10 cellular contexts compared by ENCODE assay signal in genomic region chr16:67548265-67549126, GRCh38. TPM values are rescaled to one million over a fixed set of nuclear protein-coding genes. Genes with fewer than 3 reads are reported as not detected.
DNase-seq lines count a peak whose midpoint lies in the region; ATAC-seq, FAIRE-seq and TF ChIP-seq lines count a peak whose summit lies in the region.
"Had no signal": no experiment of that assay in that cellular context is flagged by ENCODE, and none has a peak within 500 bp of the region (broad histone marks: within the 10 kb centered on the region; RNA-seq: fewer than 3 reads in every experiment).

No MANE protein-coding gene starts in this region.

- CTCF ChIA-PET in endothelial cell of umbilical vein (lab: Charles Lee): interaction anchor here (1.1 to 14.4 kb wide), 15 partner anchors 10 to 119 kb away, joined by 3 to 246 read pairs (median 20); partner anchors contain the start of genes ACD, C16orf86, CARMIL2 and CTCF

- dilution Hi-C loops in endothelial cell of umbilical vein (cut with MboI; ENCODE audit: extremely low pct_ligation_motif_present, low sequenced_read_pairs): no loop called here

- peaks cover 7 to 26% of the 10 kb centered on the region in 2 experiments for H3K36me3 ChIP-seq in endothelial cell of umbilical vein (ENCODE audit: control insufficient read depth in 2 of 2, extremely low read depth in 1 of 2, insufficient read depth in 2 of 2, low read length in 2 of 2)

- H3K79me2 ChIP-seq in endothelial cell of umbilical vein (ENCODE audit: control insufficient read depth, insufficient read depth, low read length): no peaks in the 10 kb centered on the region

- ATAC-seq in GM19351 (IDR thresholded peaks at IDR 0.05; ENCODE audit: unreplicated experiment): peak; percentile 40
- no peak for ATAC-seq in GM19452 (IDR thresholded peaks at IDR 0.05; ENCODE audit: unreplicated experiment)

- no peaks in the 10 kb centered on the region for H3K9me1 ChIP-seq in endothelial cell of umbilical vein (replicated peaks; ENCODE audit: control insufficient read depth, extremely low read depth, insufficient read depth, low read length)

- no peaks in the 10 kb centered on the region for H4K20me1 ChIP-seq in endothelial cell of umbilical vein (replicated peaks; ENCODE audit: control insufficient read depth, extremely low read depth, insufficient read depth, low read length)

- H3K27me3 ChIP-seq in endothelial cell of umbilical vein (ENCODE audit: control insufficient read depth in 2 of 2, insufficient read depth in 2 of 2, low read length in 2 of 2): no peaks in the 10 kb centered on the region

- no peak overlapping the region for H3K4me2 ChIP-seq in endothelial cell of umbilical vein (ENCODE audit: insufficient read depth, low read length)

- no peak overlapping the region for H2AFZ ChIP-seq in endothelial cell of umbilical vein (ENCODE audit: low read depth, low read length)

- peaks cover 23% of the 10 kb centered on the region for H3K4me1 ChIP-seq in endothelial cell of umbilical vein (ENCODE audit: control insufficient read depth, extremely low read depth, insufficient read depth, low read length)

- POLR2A ChIA-PET in endothelial cell of umbilical vein (lab: Charles Lee): interaction anchor here (1.6 to 2.5 kb wide), 3 partner anchors 7 to 27 kb away, joined by 6 to 24 read pairs (median 8); partner anchors contain the start of gene CTCF

- no peak overlapping the region for H3K9ac ChIP-seq in endothelial cell of umbilical vein (replicated peaks; ENCODE audit: extremely low read depth, insufficient read depth, low read length)

- H3K9me3 ChIP-seq in endothelial cell of umbilical vein (replicated peaks; ENCODE audit: control insufficient read depth, insufficient read depth, low read length): no peaks in the 10 kb centered on the region

- intact Hi-C loops in endothelial cell of umbilical vein (cut with micrococcal nuclease): no loop called here

- H3K4me3 ChIP-seq in NB4 (ENCODE audit: low read depth, low read length): no peak overlapping the region
- no peak overlapping the region for H3K4me3 ChIP-seq in endothelial cell of umbilical vein (replicated peaks in 1 of 3; ENCODE audit: insufficient read depth in 1 of 3, low read depth in 1 of 3, low read length in 3 of 3)

- no TSS peak for BruUV-seq in endothelial cell of umbilical vein (replicated peaks; lab: Mats Ljungman, UMichigan)

- no peak for TF ChIP-seq CTCF in NB4 (IDR thresholded peaks at IDR 0.05; ENCODE audit: low read depth, low read length)
- TF ChIP-seq CTCF in endothelial cell of umbilical vein (IDR thresholded peaks at IDR 0.05; ENCODE audit: extremely low read depth in 1 of 2, insufficient read depth in 1 of 2, low read depth in 1 of 2, low read length in 2 of 2): no peak

- peak; percentile 8 for DNase-seq in AG20443 (ENCODE audit: low spot score)
- peak; percentile 50 for DNase-seq in NB4 (ENCODE audit: low read depth)
- DNase-seq in endothelial cell of umbilical vein (ENCODE audit: low read depth, low spot score): peak; percentile 55
- no peak for DNase-seq in HCEC 1CT
- no peak for DNase-seq in NCI-H510A treated with DMSO at 0.1 percent for 48 hours (lab: John Stamatoyannopoulos, UW)
- no peak for DNase-seq in NCI-H748 treated with DMSO at 0.1 percent for 48 hours (lab: John Stamatoyannopoulos, UW)
- DNase-seq: NCI-H226; stimulated activated CD8-positive, alpha-beta memory T cell treated with anti-CD3 and anti-CD28 coated beads, Interleukin-4, amount 100 ng/mL, for 48 hours had no signal

- peak overlapping the region; percentile 83 for H3K27ac ChIP-seq in endothelial cell of umbilical vein (ENCODE audit: insufficient read depth, low read depth, low read length)

- TF ChIP-seq POLR2A in NB4 (IDR thresholded peaks at IDR 0.05; ENCODE audit: extremely low read depth, insufficient read length): no peak
- TF ChIP-seq POLR2A in endothelial cell of umbilical vein (IDR thresholded peaks at IDR 0.05; ENCODE audit: low read depth, low read length): peak; percentile 42

- no peak for FAIRE-seq in endothelial cell of umbilical vein (lab: Jason Lieb, UNC)

TF ChIP-seq in endothelial cell of umbilical vein, 7 proteins besides CTCF, POLR2A, EP300 and RAD21:
- TF ChIP-seq POLR2AphosphoS5 (IDR thresholded peaks at IDR 0.05; ENCODE audit: insufficient read depth, low read depth, low read length) (peak; percentile 21), MAX (IDR thresholded peaks at IDR 0.05; ENCODE audit: insufficient read depth, insufficient read length) (no peak)

RNA-seq across cellular contexts. Expression of gene CTCF, which starts 13.8 kb away (rescaled TPM):
- total RNA-seq in endothelial cell of umbilical vein: 40.0 and 40.7 TPM in 2 replicates
- 16.9 and 20.7 TPM in 2 replicates for polyA plus RNA-seq in endothelial cell of umbilical vein
- polyA plus RNA-seq in endothelial cell of umbilical vein (2011; cell fraction: cytosol; rRNA removed): 27.9 and 31.1 TPM in 2 replicates
- polyA plus RNA-seq in endothelial cell of umbilical vein (2011; cell fraction: nucleus; rRNA removed): 29.5 and 35.6 TPM in 2 replicates
- 26.3 and 34.7 TPM in 2 replicates for polyA plus RNA-seq in endothelial cell of umbilical vein (2012)
- 35.9 and 42.7 TPM in 2 replicates for polyA minus RNA-seq in endothelial cell of umbilical vein
- polyA minus RNA-seq in endothelial cell of umbilical vein (2011; cell fraction: cytosol; rRNA and poly(A)+ RNA removed): 32.0 TPM
- 21.0 and 28.5 TPM in 2 replicates for polyA minus RNA-seq in endothelial cell of umbilical vein (2011; cell fraction: nucleus; rRNA and poly(A)+ RNA removed)

RNA-seq across cellular contexts. Expression of gene RIPOR1, which starts 19.9 kb away (rescaled TPM):
- total RNA-seq in endothelial cell of umbilical vein: 137 and 144 TPM in 2 replicates
- polyA plus RNA-seq in endothelial cell of umbilical vein: 41.6 and 45.3 TPM in 2 replicates
- polyA plus RNA-seq in endothelial cell of umbilical vein (2011; cell fraction: cytosol; rRNA removed): 29.3 and 37.8 TPM in 2 replicates
- 161 and 168 TPM in 2 replicates for polyA plus RNA-seq in endothelial cell of umbilical vein (2011; cell fraction: nucleus; rRNA removed)
- 90.7 and 108 TPM in 2 replicates for polyA plus RNA-seq in endothelial cell of umbilical vein (2012)
- 46.1 and 61.3 TPM in 2 replicates for polyA minus RNA-seq in endothelial cell of umbilical vein
- polyA minus RNA-seq in endothelial cell of umbilical vein (2011; cell fraction: cytosol; rRNA and poly(A)+ RNA removed): 23.0 TPM
- 49.3 and 63.4 TPM in 2 replicates for polyA minus RNA-seq in endothelial cell of umbilical vein (2011; cell fraction: nucleus; rRNA and poly(A)+ RNA removed)

Comparison
In these comparisons a context has a peak if more than half of its experiments do, and no peak if none do; other contexts are left out.
1. DNase-seq: peak in AG20443 (single experiment), NB4 (single experiment) and endothelial cell of umbilical vein (single experiment); none in HCEC 1CT (single experiment), NCI-H510A treated with DMSO at 0.1 percent for 48 hours (single experiment) and NCI-H748 treated with DMSO at 0.1 percent for 48 hours (single experiment).